22 cellular contexts compared by ENCODE assay signal in genomic region chr6:107840636-107841264, GRCh38. TPM values are rescaled to one million over a fixed set of nuclear protein-coding genes. Genes with fewer than 3 reads are reported as not detected.
A peak's percentile ranks its signal among the peaks of the same experiment; 100 is the strongest.
DNase-seq lines count a peak whose midpoint lies in the region; ATAC-seq, FAIRE-seq and TF ChIP-seq lines count a peak whose summit lies in the region.
"Had no signal": no experiment of that assay in that cellular context is flagged by ENCODE, and none has a peak within 500 bp of the region (broad histone marks: within the 10 kb centered on the region; RNA-seq: fewer than 3 reads in every experiment).

No MANE protein-coding gene starts in this region.

- no TSS peak for BruUV-seq in HepG2 (replicated peaks; lab: Mats Ljungman, UMichigan)

- TF ChIP-seq CTCF in HepG2 (CRISPR knock-in tag; IDR thresholded peaks at IDR 0.05) = no peak
- TF ChIP-seq CTCF in right lobe of liver (IDR thresholded peaks at IDR 0.05) = no peak
- TF ChIP-seq CTCF in coronary artery (IDR thresholded peaks at IDR 0.05) = no peak
- TF ChIP-seq CTCF in osteocyte (IDR thresholded peaks at IDR 0.05) = no peak

- H3K36me3 Mint-ChIP-seq in osteocyte (ENCODE audit: unreplicated experiment) = no peaks in the 10 kb centered on the region
- H3K36me3 Mint-ChIP-seq: CD4-positive, alpha-beta memory T cell had no signal

- WGBS in HepG2 (ENCODE audit: low lambda C conversion rate) = 35% methylated on average over 2 of the region's 3 CpGs
- 100% methylated on average over 1 of the region's 3 CpGs for WGBS in right lobe of liver (ENCODE audit: insufficient coverage, low coverage, low lambda C conversion rate, missing lambda C conversion rate)

- H3K9me3 ChIP-seq in HepG2 (ENCODE audit: low read length) = no peaks in the 10 kb centered on the region
- no peaks in the 10 kb centered on the region for H3K9me3 ChIP-seq in right lobe of liver
- H3K9me3 ChIP-seq: A549, Caco-2 had no signal

- H3K27ac ChIP-seq in HepG2 (ENCODE audit: extremely low read length, insufficient read depth, low read length) = no peak overlapping the region
- no peak overlapping the region for H3K27ac ChIP-seq in right lobe of liver
- no peak overlapping the region for H3K27ac ChIP-seq in coronary artery
- H3K27ac ChIP-seq: A549 had no signal

- no peak overlapping the region for H2AFZ ChIP-seq in HepG2 (ENCODE audit: low read length)
- H2AFZ ChIP-seq: GM23338 had no signal

- in situ Hi-C loops in HepG2 (cut with HindIII; ENCODE audit: extremely low pct_ligation_motif_present, low pct_unique_long_range_greater_than_20kb) = no loop called here

- H3K4me1 ChIP-seq in HepG2 (ENCODE audit: insufficient read depth, low read length) = no peaks in the 10 kb centered on the region
- no peaks in the 10 kb centered on the region for H3K4me1 ChIP-seq in right lobe of liver
- H3K4me1 ChIP-seq: A549, Caco-2 had no signal

- no peak overlapping the region for H3K27ac Mint-ChIP-seq in osteocyte (ENCODE audit: unreplicated experiment)
- H3K27ac Mint-ChIP-seq: CD4-positive, alpha-beta memory T cell; GM23338; H9 had no signal

- no peaks in the 10 kb centered on the region for H3K9me3 Mint-ChIP-seq in osteocyte (ENCODE audit: unreplicated experiment)
- H3K9me3 Mint-ChIP-seq: CD4-positive, alpha-beta memory T cell; GM23338; H9 had no signal

- H4K20me1 ChIP-seq in HepG2 (ENCODE audit: insufficient read depth, low read length) = no peaks in the 10 kb centered on the region

- no peak for FAIRE-seq in HepG2 (lab: Jason Lieb, UNC)
- FAIRE-seq: A549, GM12878 had no signal

- no peak overlapping the region for H3K9ac ChIP-seq in HepG2 (ENCODE audit: insufficient read depth, low read depth, low read length)

- TF ChIP-seq EP300 in HepG2 (IDR thresholded peaks at IDR 0.05; ENCODE audit: low read depth in 2 of 2, low read length in 2 of 2) (no peak), HepG2 (CRISPR knock-in tag; IDR thresholded peaks at IDR 0.05; ENCODE audit: borderline replicate concordance) (no peak)

- no peak overlapping the region for H3K4me3 Mint-ChIP-seq in osteocyte (ENCODE audit: unreplicated experiment)
- H3K4me3 Mint-ChIP-seq: CD4-positive, alpha-beta memory T cell; GM23338; H9 had no signal

- ATAC-seq in HepG2 (no peak), right lobe of liver (no peak), HG03439 (IDR thresholded peaks at IDR 0.05; ENCODE audit: unreplicated experiment) (no peak)
- ATAC-seq: A549, GM12878, GM23338, HCT116 had no signal

- CTCF ChIA-PET in HepG2 (lab: Yijun Ruan, JAX; ENCODE audit: low intra/inter-chr PET ratio, low total read pairs) = no interaction called here

- H3K27me3 Mint-ChIP-seq in osteocyte (ENCODE audit: unreplicated experiment) = peaks cover 12% of the 10 kb centered on the region
- H3K27me3 Mint-ChIP-seq: CD4-positive, alpha-beta memory T cell had no signal

- no peak for TF ChIP-seq POLR2A in HepG2 (IDR thresholded peaks at IDR 0.05; ENCODE audit: insufficient read depth in 1 of 2, low read depth in 2 of 2, low read length in 2 of 2)
- TF ChIP-seq POLR2A in right lobe of liver (IDR thresholded peaks at IDR 0.05) = no peak

- H3K4me3 ChIP-seq in HepG2 (replicated peaks in 1 of 3; ENCODE audit: insufficient read depth in 1 of 3, low read depth in 2 of 3, low read length in 3 of 3) (no peak overlapping the region), right lobe of liver (no peak overlapping the region), coronary artery (no peak overlapping the region)
- H3K4me3 ChIP-seq: A549, GM12878, GM23338 had no signal

- intact Hi-C loops in HepG2 (cut with micrococcal nuclease; ENCODE audit: unreplicated experiment) (loop anchor here (10.0 kb wide), 1 partner anchor 106 kb away; no protein-coding TSS in a partner anchor), right lobe of liver (cut with DNase I) (no loop called here)

- no peak overlapping the region for H3K4me2 ChIP-seq in HepG2 (ENCODE audit: low read depth, low read length)
- H3K4me2 ChIP-seq: A549, GM23338 had no signal

- POLR2A ChIA-PET in HepG2 (lab: Yijun Ruan, JAX) = no interaction called here

- DNase-seq in HepG2 (ENCODE audit: low spot score) (no peak), right lobe of liver (no peak), coronary artery (ENCODE audit: low spot score) (peak; percentile 50), osteocyte (ENCODE audit: extremely low spot score, unreplicated experiment) (peak; percentile 51), AML-193 (lab: John Stamatoyannopoulos, UW) (no peak), COR-L47 (lab: John Stamatoyannopoulos, UW) (no peak)
- DNase-seq: 8988T; ACHN; C1 segment of cervical spinal cord; Caco-2; CD4-positive, alpha-beta memory T cell; DMS 273 treated with DMSO at 0.1 percent for 48 hours; EL; GDM1; H9 had no signal

- no peaks in the 10 kb centered on the region for H3K79me2 ChIP-seq in HepG2 (ENCODE audit: insufficient read depth, low read length)

- TF ChIP-seq RAD21 in HepG2 (CRISPR knock-in tag; IDR thresholded peaks at IDR 0.05) = no peak

- H3K36me3 ChIP-seq in HepG2 (replicated peaks in 1 of 2; ENCODE audit: control insufficient read depth in 1 of 2, insufficient read depth in 2 of 2, low read length in 2 of 2) (no peaks in the 10 kb centered on the region), right lobe of liver (no peaks in the 10 kb centered on the region)

- H3K4me1 Mint-ChIP-seq in osteocyte (ENCODE audit: unreplicated experiment) = no peaks in the 10 kb centered on the region
- H3K4me1 Mint-ChIP-seq: GM23338 had no signal

- H3K27me3 ChIP-seq in HepG2 (ENCODE audit: control insufficient read depth in 1 of 2, insufficient read depth in 2 of 2, low read length in 2 of 2) (peaks cover 0 to 3% of the 10 kb centered on the region in 2 experiments; a peak in 3 of 5 replicates), right lobe of liver (no peaks in the 10 kb centered on the region)

TF ChIP-seq in HepG2, 621 proteins besides CTCF, POLR2A, EP300 and RAD21:
- no peak for TF ChIP-seq RBAK (CRISPR knock-in tag; IDR thresholded peaks at IDR 0.05)
- TF ChIP-seq ATF7 (IDR thresholded peaks at IDR 0.05) = peak; percentile 60
- no peak for TF ChIP-seq ATF7 (CRISPR knock-in tag; IDR thresholded peaks at IDR 0.05)

RNA-seq across cellular contexts. Expression of gene SCML4, which starts 16.6 kb away (rescaled TPM):
- total RNA-seq in HepG2 (2016; rRNA removed; fragmentation: Illumina TruSeq; extraction: Trizol) (not detected in 2 replicates), right lobe of liver (1 to 10 TPM; 1.0 to 4.9 (median 1.5) TPM), osteocyte (not detected in 2 replicates)
- not detected in 2 replicates for total RNA-seq in HepG2 (2016; cell fraction: cytosol; rRNA removed; fragmentation: Illumina TruSeq; extraction: Trizol; ENCODE audit: low read depth)
- not detected in 2 replicates for total RNA-seq in HepG2 (2016; cell fraction: insoluble cytoplasmic fraction; rRNA removed; fragmentation: Illumina TruSeq; extraction: Trizol)
- not detected in 2 replicates for total RNA-seq in HepG2 (2016; cell fraction: membrane; rRNA removed; fragmentation: Illumina TruSeq; extraction: Trizol)
- not detected in 2 replicates for total RNA-seq in HepG2 (2016; cell fraction: nucleus; rRNA removed; fragmentation: Illumina TruSeq; extraction: Trizol)
- polyA plus RNA-seq in HepG2 (2011; rRNA removed) = 0.05 TPM in 1 of 2 replicates, not detected in the other
- polyA plus RNA-seq in HepG2 (2011; cell fraction: cytosol; rRNA removed) = 0.04 TPM in 1 of 2 replicates, not detected in the other
- polyA plus RNA-seq in HepG2 (2011; cell fraction: nucleus; rRNA removed) = 0.05 and 0.11 TPM in 2 replicates
- 0.89 TPM in 1 of 2 replicates, not detected in the other for polyA plus RNA-seq in HepG2 (2012)
- polyA plus RNA-seq in HepG2 (2016; cell fraction: cytosol; fragmentation: Illumina TruSeq; extraction: Trizol; ENCODE audit: low read depth) = not detected in 2 replicates
- not detected in 2 replicates for polyA plus RNA-seq in HepG2 (2016; cell fraction: insoluble cytoplasmic fraction; fragmentation: Illumina TruSeq; extraction: Trizol; ENCODE audit: low read depth)
- polyA plus RNA-seq in HepG2 (2016; cell fraction: membrane; fragmentation: Illumina TruSeq; extraction: Trizol; ENCODE audit: low read depth) = not detected in 2 replicates
- not detected in 2 replicates for polyA plus RNA-seq in HepG2 (2016; cell fraction: nucleus; fragmentation: Illumina TruSeq; extraction: Trizol; ENCODE audit: insufficient read depth, low read depth)
- polyA minus RNA-seq in HepG2 (2011; rRNA and poly(A)+ RNA removed; ENCODE audit: low replicate concordance) = not detected in 2 replicates
- not detected in 2 replicates for polyA minus RNA-seq in HepG2 (2011; cell fraction: cytosol; rRNA and poly(A)+ RNA removed)
- polyA minus RNA-seq in HepG2 (2011; cell fraction: nucleus; rRNA and poly(A)+ RNA removed) = 0.13 and 0.37 TPM in 2 replicates
- total RNA-seq: GM23338, H4, H9 had no signal
- polyA plus RNA-seq: A549, BJ, GM23338 had no signal

Comparison
In these comparisons a context has a peak if more than half of its experiments do, and no peak if none do; other contexts are left out.
1. DNase-seq: peak in coronary artery (single experiment) and osteocyte (single experiment); none in HepG2 (single experiment), right lobe of liver (0 of 3), AML-193 (0 of 2) and COR-L47 (single experiment).